24 cellular contexts compared by ENCODE assay signal in genomic region chr19:45581576-45581975, GRCh38. TPM values are rescaled to one million over a fixed set of nuclear protein-coding genes. Genes with fewer than 3 reads are reported as not detected.
DNase-seq lines count a peak whose midpoint lies in the region; ATAC-seq and TF ChIP-seq lines count a peak whose summit lies in the region.
"Had no signal": no experiment of that assay in that cellular context is flagged by ENCODE, and none has a peak within 500 bp of the region (broad histone marks: within the 10 kb centered on the region; RNA-seq: fewer than 3 reads in every experiment).

No MANE protein-coding gene starts in this region.

- no peak for TF ChIP-seq POLR2A in breast epithelium (IDR thresholded peaks at IDR 0.05)

- H3K27ac Mint-ChIP-seq in MCF 10A (ENCODE audit: low read depth, unreplicated experiment), result no peak overlapping the region
- H3K27ac Mint-ChIP-seq in activated T-helper 1 cell treated with anti-CD3 and anti-CD28 coated beads, Interleukin-12 subunit alpha, Interleukin-12 subunit beta, Interleukin-2, Interleukin-4 antibody, amounts not matched to agents 30 ng/mL and 10 ng/mL and 1 ng/mL, durations not matched to agents 14 hours and 24 hours and 36 hours, result no peak overlapping the region

- no peak for TF ChIP-seq CTCF in breast epithelium (IDR thresholded peaks at IDR 0.05)
- TF ChIP-seq CTCF in MCF 10A (IDR thresholded peaks at IDR 0.05; ENCODE audit: unreplicated experiment), result no peak

- H3K4me3 ChIP-seq in breast epithelium, result no peak overlapping the region
- H3K4me3 ChIP-seq: sigmoid colon, stomach had no signal

- H3K27ac ChIP-seq in breast epithelium, result peak overlapping the region; percentile 68 to 71
- H3K27ac ChIP-seq in epithelial cell of prostate, result peak overlapping the region; percentile 27
- H3K27ac ChIP-seq: sigmoid colon, stomach had no signal

- no peak overlapping the region for H3K4me3 Mint-ChIP-seq in MCF 10A (ENCODE audit: unreplicated experiment)
- peak overlapping the region; percentile 25 for H3K4me3 Mint-ChIP-seq in activated T-helper 1 cell treated with anti-CD3 and anti-CD28 coated beads, Interleukin-12 subunit alpha, Interleukin-12 subunit beta, Interleukin-2, Interleukin-4 antibody, amounts not matched to agents 30 ng/mL and 10 ng/mL and 1 ng/mL, durations not matched to agents 14 hours and 24 hours and 36 hours

- H3K4me1 ChIP-seq in breast epithelium, result peaks cover 0 to 9% of the 10 kb centered on the region in 2 donors

- H3K36me3 ChIP-seq in breast epithelium, result no peaks in the 10 kb centered on the region
- H3K36me3 ChIP-seq: sigmoid colon, stomach had no signal

- DNase-seq in breast epithelium (ENCODE audit: low spot score in 2 of 2) (no peak), MCF 10A (ENCODE audit: unreplicated experiment) (no peak), epithelial cell of prostate (ENCODE audit: low read depth, low spot score) (peak; percentile 27), renal cortical epithelial cell (ENCODE audit: low read depth) (peak; percentile 15), NCI-H524 treated with DMSO at 0.1 percent for 48 hours (lab: John Stamatoyannopoulos, UW) (no peak)
- no peak for DNase-seq in activated T-helper 1 cell treated with anti-CD3 and anti-CD28 coated beads, Interleukin-12 subunit alpha, Interleukin-12 subunit beta, Interleukin-2, Interleukin-4 antibody, amounts not matched to agents 30 ng/mL and 10 ng/mL and 1 ng/mL, durations not matched to agents 14 hours and 24 hours and 36 hours (ENCODE audit: low spot score)
- DNase-seq: aorta; EL; HCEC 1CT; KG1; midbrain; NCI-H1092 treated with DMSO at 0.1 percent for 48 hours; NCI-H2081 treated with DMSO at 0.1 percent for 48 hours; NCI-H510A; occipital lobe; SHP77 treated with DMSO at 0.1 percent for 48 hours; sigmoid colon; stimulated activated CD4-positive, alpha-beta T cell treated with anti-CD3 and anti-CD28 coated beads, Interleukin-1b, Interleukin-23, amount 100 ng/mL, for 48 hours; stomach; T-cell had no signal

- no peaks in the 10 kb centered on the region for H3K27me3 Mint-ChIP-seq in MCF 10A (ENCODE audit: insufficient read depth, unreplicated experiment)
- H3K27me3 Mint-ChIP-seq in activated T-helper 1 cell treated with anti-CD3 and anti-CD28 coated beads, Interleukin-12 subunit alpha, Interleukin-12 subunit beta, Interleukin-2, Interleukin-4 antibody, amounts not matched to agents 30 ng/mL and 10 ng/mL and 1 ng/mL, durations not matched to agents 14 hours and 24 hours and 36 hours (ENCODE audit: insufficient read depth), result no peaks in the 10 kb centered on the region
- H3K27me3 Mint-ChIP-seq: T-cell had no signal

- peaks cover 22% of the 10 kb centered on the region for H3K36me3 Mint-ChIP-seq in MCF 10A (ENCODE audit: insufficient read depth, unreplicated experiment)
- peaks cover 25% of the 10 kb centered on the region for H3K36me3 Mint-ChIP-seq in activated T-helper 1 cell treated with anti-CD3 and anti-CD28 coated beads, Interleukin-12 subunit alpha, Interleukin-12 subunit beta, Interleukin-2, Interleukin-4 antibody, amounts not matched to agents 30 ng/mL and 10 ng/mL and 1 ng/mL, durations not matched to agents 14 hours and 24 hours and 36 hours (ENCODE audit: low read depth)

- CTCF ChIA-PET in MCF 10A (lab: Yijun Ruan, JAX), result interaction anchor here (1.1 to 1.6 kb wide), 2 partner anchors 61 to 101 kb away, joined by 4 to 5 read pairs; no protein-coding TSS in a partner anchor

- no peaks in the 10 kb centered on the region for H3K9me3 ChIP-seq in breast epithelium
- H3K9me3 ChIP-seq: sigmoid colon, stomach had no signal

- H3K4me1 Mint-ChIP-seq in MCF 10A (ENCODE audit: insufficient read depth, unreplicated experiment), result peaks cover 32% of the 10 kb centered on the region
- H3K4me1 Mint-ChIP-seq in activated T-helper 1 cell treated with anti-CD3 and anti-CD28 coated beads, Interleukin-12 subunit alpha, Interleukin-12 subunit beta, Interleukin-2, Interleukin-4 antibody, amounts not matched to agents 30 ng/mL and 10 ng/mL and 1 ng/mL, durations not matched to agents 14 hours and 24 hours and 36 hours (ENCODE audit: low read depth), result peaks cover 25% of the 10 kb centered on the region

- intact Hi-C loops in breast epithelium (cut with DNase I; ENCODE audit: low total_unique reads) (no loop called here), MCF 10A (cut with micrococcal nuclease) (no loop called here)
- intact Hi-C loops in activated T-helper 1 cell treated with anti-CD3 and anti-CD28 coated beads, Interleukin-12 subunit alpha, Interleukin-12 subunit beta, Interleukin-2, Interleukin-4 antibody, amounts not matched to agents 30 ng/mL and 10 ng/mL and 1 ng/mL, durations not matched to agents 14 hours and 24 hours and 36 hours (cut with micrococcal nuclease), result no loop called here

- ATAC-seq in HG02798 (IDR thresholded peaks at IDR 0.05; ENCODE audit: poor library complexity, unreplicated experiment), result no peak
- ATAC-seq in HG03175 (IDR thresholded peaks at IDR 0.05; ENCODE audit: unreplicated experiment), result no peak
- ATAC-seq: T-cell had no signal

- POLR2A ChIA-PET in MCF 10A (lab: Yijun Ruan, JAX), result interaction anchor here (1.2 kb wide), 1 partner anchor 16 kb away, joined by 3 read pairs; no protein-coding TSS in a partner anchor

- no peaks in the 10 kb centered on the region for H3K9me3 Mint-ChIP-seq in MCF 10A (ENCODE audit: unreplicated experiment)
- H3K9me3 Mint-ChIP-seq in activated T-helper 1 cell treated with anti-CD3 and anti-CD28 coated beads, Interleukin-12 subunit alpha, Interleukin-12 subunit beta, Interleukin-2, Interleukin-4 antibody, amounts not matched to agents 30 ng/mL and 10 ng/mL and 1 ng/mL, durations not matched to agents 14 hours and 24 hours and 36 hours, result no peaks in the 10 kb centered on the region
- H3K9me3 Mint-ChIP-seq: T-cell had no signal

- no TSS peak for BruUV-seq in MCF 10A (replicated peaks; lab: Mats Ljungman, UMichigan)

- H3K27me3 ChIP-seq in breast epithelium, result no peaks in the 10 kb centered on the region
- H3K27me3 ChIP-seq: sigmoid colon, stomach had no signal

RNA-seq across cellular contexts. Expression of gene OPA3, which starts 3.0 kb away (rescaled TPM):
- total RNA-seq in breast epithelium (10 to 100 TPM in 1 of 3 donors, 1 to 10 TPM in 2; 6.6 to 11.4 (median 7.2) TPM), MCF 10A (2022) (16.8 and 17.3 TPM in 2 replicates), renal cortical epithelial cell (8.7 and 14.5 TPM in 2 replicates)
- 12.1 and 16.2 TPM in 2 replicates for total RNA-seq in activated T-helper 1 cell treated with anti-CD3 and anti-CD28 coated beads, Interleukin-12 subunit alpha, Interleukin-12 subunit beta, Interleukin-2, Interleukin-4 antibody, amounts not matched to agents 30 ng/mL and 10 ng/mL and 1 ng/mL, durations not matched to agents 14 hours and 24 hours and 36 hours

RNA-seq across cellular contexts. Expression of gene GPR4, which starts 20.4 kb away (rescaled TPM):
- 1 to 10 TPM; 1.1 to 8.8 (median 1.2) TPM for total RNA-seq in breast epithelium
- total RNA-seq in MCF 10A (2022), result not detected in 2 replicates
- not detected in 2 replicates for total RNA-seq in activated T-helper 1 cell treated with anti-CD3 and anti-CD28 coated beads, Interleukin-12 subunit alpha, Interleukin-12 subunit beta, Interleukin-2, Interleukin-4 antibody, amounts not matched to agents 30 ng/mL and 10 ng/mL and 1 ng/mL, durations not matched to agents 14 hours and 24 hours and 36 hours
- total RNA-seq in renal cortical epithelial cell, result under 0.01 TPM in 1 of 2 replicates, not detected in the other
- total RNA-seq: activated CD8-positive, alpha-beta memory T cell treated with anti-CD3 and anti-CD28 coated beads for 36 hours; fibroblast of villous mesenchyme had no signal

RNA-seq across cellular contexts. Expression of gene EML2, which starts 57.6 kb away (rescaled TPM):
- 10 to 100 TPM; 27.7 to 42.0 (median 32.4) TPM for total RNA-seq in breast epithelium
- 110 and 137 TPM in 2 replicates for total RNA-seq in MCF 10A (2022)
- total RNA-seq in activated T-helper 1 cell treated with anti-CD3 and anti-CD28 coated beads, Interleukin-12 subunit alpha, Interleukin-12 subunit beta, Interleukin-2, Interleukin-4 antibody, amounts not matched to agents 30 ng/mL and 10 ng/mL and 1 ng/mL, durations not matched to agents 14 hours and 24 hours and 36 hours, result 148 and 152 TPM in 2 replicates
- total RNA-seq in renal cortical epithelial cell, result 47.4 and 61.3 TPM in 2 replicates

Comparison
In these comparisons a context has a peak if more than half of its experiments do, and no peak if none do; other contexts are left out.
1. DNase-seq: peak in epithelial cell of prostate (single experiment) and renal cortical epithelial cell (single experiment); none in breast epithelium (0 of 2), MCF 10A (single experiment), activated T-helper 1 cell treated with anti-CD3 and anti-CD28 coated beads, Interleukin-12 subunit alpha, Interleukin-12 subunit beta, Interleukin-2, Interleukin-4 antibody, amounts not matched to agents 30 ng/mL and 10 ng/mL and 1 ng/mL, durations not matched to agents 14 hours and 24 hours and 36 hours (single experiment) and NCI-H524 treated with DMSO at 0.1 percent for 48 hours (single experiment).